ENCODE assay signal across 15 cellular contexts in the genomic region with DNA sequence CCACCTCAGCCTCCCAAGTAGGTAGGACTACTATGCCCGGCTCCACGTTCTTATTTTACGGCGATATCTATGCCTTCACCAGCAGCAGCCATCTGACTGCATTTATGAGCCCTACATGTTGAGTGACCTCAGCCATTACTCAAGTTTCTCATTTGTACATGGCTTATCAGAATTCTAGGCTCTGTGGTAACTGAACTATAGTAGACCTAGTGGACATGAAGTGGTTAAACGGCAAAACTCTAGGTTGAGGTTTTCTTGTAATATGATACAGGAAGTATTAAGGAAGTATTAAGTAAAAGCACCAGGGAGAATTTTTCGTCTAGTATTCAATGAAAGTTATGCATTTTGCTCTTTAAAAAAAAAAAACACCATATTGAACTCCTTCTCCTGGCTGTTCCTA.
DNase-seq lines count a peak whose midpoint lies in the region; TF ChIP-seq lines count a peak whose summit lies in the region.
"Had no signal": no experiment of that assay in that cellular context is flagged by ENCODE, and none has a peak within 500 bp of the region (broad histone marks: within the 10 kb centered on the region; RNA-seq: fewer than 3 reads in every experiment).

No MANE protein-coding gene starts in this region.

- H3K9me3 Mint-ChIP-seq in T-helper 2 cell treated with Interferon-gamma antibody and Interleukin-4, amounts not matched to agents 5 μg/mL and 100 μg/mL, for 36 hours: no peaks in the 10 kb centered on the region

- no peaks in the 10 kb centered on the region for H3K79me2 ChIP-seq in parathyroid adenoma

- H3K4me1 Mint-ChIP-seq in T-helper 2 cell treated with Interferon-gamma antibody and Interleukin-4, amounts not matched to agents 5 μg/mL and 100 μg/mL, for 36 hours (ENCODE audit: low read depth): peaks cover 11% of the 10 kb centered on the region

- H3K27ac Mint-ChIP-seq in T-helper 2 cell treated with Interferon-gamma antibody and Interleukin-4, amounts not matched to agents 5 μg/mL and 100 μg/mL, for 36 hours: no peak overlapping the region

- H3K4me2 ChIP-seq in parathyroid adenoma (ENCODE audit: low read length): no peak overlapping the region

- H3K9me3 ChIP-seq in adipocyte (ENCODE audit: control insufficient read depth, low read length) (no peaks in the 10 kb centered on the region), parathyroid adenoma (ENCODE audit: control insufficient read depth, low read length) (no peaks in the 10 kb centered on the region)
- H3K9me3 ChIP-seq: MG63, upper lobe of left lung had no signal

- H3K27me3 ChIP-seq in adipocyte (replicated peaks; ENCODE audit: control insufficient read depth, insufficient read depth, low read length): no peaks in the 10 kb centered on the region
- no peaks in the 10 kb centered on the region for H3K27me3 ChIP-seq in parathyroid adenoma (ENCODE audit: control insufficient read depth, insufficient read depth, low read length)
- H3K27me3 ChIP-seq: MG63, upper lobe of left lung had no signal

- CTCF ChIA-PET in HEK293T (lab: Yijun Ruan, JAX): no interaction called here

- peaks cover 23% of the 10 kb centered on the region for H3K4me1 ChIP-seq in adipocyte (ENCODE audit: control insufficient read depth, insufficient read depth, low read length)
- no peaks in the 10 kb centered on the region for H3K4me1 ChIP-seq in parathyroid adenoma

- no peak for TF ChIP-seq CTCF in parathyroid adenoma (IDR thresholded peaks at IDR 0.05)

- no peak for DNase-seq in T-helper 2 cell treated with Interferon-gamma antibody and Interleukin-4, amounts not matched to agents 5 μg/mL and 100 μg/mL, for 36 hours (ENCODE audit: low spot score)
- DNase-seq in T-helper 2 cell (no peak), MV-4-11 (lab: John Stamatoyannopoulos, UW) (peak; percentile 78), adipocyte (ENCODE audit: low read depth) (peak; percentile 38), HEK293T (ENCODE audit: extremely low spot score) (no peak), GOT3 (lab: John Stamatoyannopoulos, UW) (no peak), pons (ENCODE audit: low spot score) (no peak)
- DNase-seq: DMS 273 treated with DMSO at 0.1 percent for 48 hours, mammary epithelial cell, MG63, NCI-H2227 treated with DMSO at 0.1 percent for 48 hours, posterior cingulate gyrus, RPMI8226, upper lobe of left lung had no signal

- H3K9ac ChIP-seq in adipocyte (ENCODE audit: low read length) (peak overlapping the region; percentile 33), parathyroid adenoma (no peak overlapping the region)

- no peaks in the 10 kb centered on the region for H3K36me3 Mint-ChIP-seq in T-helper 2 cell treated with Interferon-gamma antibody and Interleukin-4, amounts not matched to agents 5 μg/mL and 100 μg/mL, for 36 hours (ENCODE audit: low read depth)

- no peaks in the 10 kb centered on the region for H3K36me3 ChIP-seq in adipocyte (ENCODE audit: control insufficient read depth, insufficient read depth, low read length, severe bottlenecking)
- no peaks in the 10 kb centered on the region for H3K36me3 ChIP-seq in parathyroid adenoma (ENCODE audit: control insufficient read depth, insufficient read depth, low read length)
- H3K36me3 ChIP-seq: MG63, upper lobe of left lung had no signal

- H3K27me3 Mint-ChIP-seq in T-helper 2 cell treated with Interferon-gamma antibody and Interleukin-4, amounts not matched to agents 5 μg/mL and 100 μg/mL, for 36 hours (ENCODE audit: low read depth): no peaks in the 10 kb centered on the region

- POLR2A ChIA-PET in HEK293T (lab: Yijun Ruan, JAX): interaction anchor here (0.9 kb wide), 1 partner anchor 8 kb away, joined by 4 read pairs; no protein-coding TSS in a partner anchor

- H3K4me3 Mint-ChIP-seq in T-helper 2 cell treated with Interferon-gamma antibody and Interleukin-4, amounts not matched to agents 5 μg/mL and 100 μg/mL, for 36 hours: peak overlapping the region; percentile 38

- H2AFZ ChIP-seq in parathyroid adenoma: peak overlapping the region; percentile 44

- H3K27ac ChIP-seq in parathyroid adenoma: no peak overlapping the region
- H3K27ac ChIP-seq: upper lobe of left lung had no signal

- H3K4me3 ChIP-seq in adipocyte (ENCODE audit: low read length): peak overlapping the region; percentile 58
- H3K4me3 ChIP-seq in parathyroid adenoma (ENCODE audit: low read depth, low read length): no peak overlapping the region
- H3K4me3 ChIP-seq: MG63, upper lobe of left lung had no signal

TF ChIP-seq in HEK293T, 16 proteins besides CTCF, POLR2A, EP300 and RAD21:
- TF ChIP-seq FOXK2 (IDR thresholded peaks at IDR 0.05): no peak
- TF ChIP-seq ELF4 (IDR thresholded peaks at IDR 0.05): no peak
- no peak for TF ChIP-seq TARDBP (IDR thresholded peaks at IDR 0.05)
- TF ChIP-seq FOXM1 (IDR thresholded peaks at IDR 0.05; ENCODE audit: borderline replicate concordance): no peak
- no peak for TF ChIP-seq LEF1 (IDR thresholded peaks at IDR 0.05; ENCODE audit: borderline replicate concordance)
- TF ChIP-seq FOXA1 (IDR thresholded peaks at IDR 0.05): no peak
- TF ChIP-seq, protein P1, sequence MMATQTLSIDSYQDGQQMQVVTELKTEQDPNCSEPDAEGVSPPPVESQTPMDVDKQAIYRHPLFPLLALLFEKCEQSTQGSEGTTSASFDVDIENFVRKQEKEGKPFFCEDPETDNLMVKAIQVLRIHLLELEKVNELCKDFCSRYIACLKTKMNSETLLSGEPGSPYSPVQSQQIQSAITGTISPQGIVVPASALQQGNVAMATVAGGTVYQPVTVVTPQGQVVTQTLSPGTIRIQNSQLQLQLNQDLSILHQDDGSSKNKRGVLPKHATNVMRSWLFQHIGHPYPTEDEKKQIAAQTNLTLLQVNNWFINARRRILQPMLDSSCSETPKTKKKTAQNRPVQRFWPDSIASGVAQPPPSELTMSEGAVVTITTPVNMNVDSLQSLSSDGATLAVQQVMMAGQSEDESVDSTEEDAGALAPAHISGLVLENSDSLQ (IDR thresholded peaks at IDR 0.05): no peak
- no peak for TF ChIP-seq ZNF384 (IDR thresholded peaks at IDR 0.05)
- TF ChIP-seq HDGF (IDR thresholded peaks at IDR 0.05; ENCODE audit: borderline replicate concordance): no peak
- TF ChIP-seq CTBP1 (IDR thresholded peaks at IDR 0.05; ENCODE audit: borderline replicate concordance): no peak
- TF ChIP-seq SP1 (IDR thresholded peaks at IDR 0.05): no peak
- TF ChIP-seq BHLHE40 (IDR thresholded peaks at IDR 0.05; ENCODE audit: borderline replicate concordance): no peak
- TF ChIP-seq L3MBTL2 (conservative IDR thresholded peaks at IDR 0.05): no peak
- TF ChIP-seq ARNT (IDR thresholded peaks at IDR 0.05): no peak

Comparison
In these comparisons a context has a peak if more than half of its experiments do, and no peak if none do; other contexts are left out.
1. DNase-seq: peak in MV-4-11 (single experiment) and adipocyte (single experiment); none in T-helper 2 cell treated with Interferon-gamma antibody and Interleukin-4, amounts not matched to agents 5 μg/mL and 100 μg/mL, for 36 hours (single experiment), T-helper 2 cell (0 of 5), HEK293T (single experiment), GOT3 (single experiment) and pons (single experiment).